ENCODE assay signal across 21 cellular contexts in genomic region chr16:24131294-24131693, GRCh38.
A peak's percentile ranks its signal among the peaks of the same experiment; 100 is the strongest.
DNase-seq lines count a peak whose midpoint lies in the region; ATAC-seq, FAIRE-seq and TF ChIP-seq lines count a peak whose summit lies in the region.
"Had no signal": no experiment of that assay in that cellular context is flagged by ENCODE, and none has a peak within 500 bp of the region (broad histone marks: within the 10 kb centered on the region; RNA-seq: fewer than 3 reads in every experiment).

No MANE protein-coding gene starts in this region.

- DNase-seq in activated T-cell treated with anti-CD3 and anti-CD28 coated beads, Interleukin-2, amount 50 U/mL, for 24 hours: no peak
- DNase-seq in activated T-cell treated with anti-CD3 and anti-CD28 coated beads for 4 hours: no peak
- no peak for DNase-seq in activated B cell treated with CpG ODN at 0.5 μM for 24 hours
- DNase-seq in K562 (ENCODE audit: extremely low read depth in 1 of 4, low spot score in 3 of 4): no peak
- DNase-seq in aorta: no peak
- DNase-seq: CD4-positive, CD25-positive, alpha-beta regulatory T cell; CD8-positive, alpha-beta memory T cell; DMS 273 treated with DMSO at 0.1 percent for 48 hours; DMS79; EL; GDM1; GM23248; H7; HCEC 1CT had no signal

- in situ Hi-C loops in K562 (cut with MboI): no loop called here

- intact Hi-C loops in activated B cell treated with CpG ODN at 0.5 μM for 24 hours (cut with micrococcal nuclease) (no loop called here), K562 (cut with micrococcal nuclease) (no loop called here), aorta (cut with DNase I) (no loop called here)

- H3K9ac ChIP-seq in K562 (ENCODE audit: insufficient read depth in 1 of 2, low read depth in 2 of 2, low read length in 2 of 2): no peak overlapping the region
- H3K9ac ChIP-seq: BLaER1, GM23248 had no signal

- no peak for TF ChIP-seq EP300 in K562 (IDR thresholded peaks at IDR 0.05; ENCODE audit: low read length)

- no peak overlapping the region for H3K4me2 ChIP-seq in K562 (ENCODE audit: insufficient read depth, low read length)
- H3K4me2 ChIP-seq: BLaER1 had no signal

- TF ChIP-seq CTCF in activated B cell treated with CpG ODN at 0.5 μM for 24 hours (IDR thresholded peaks at IDR 0.05) (no peak), K562 (IDR thresholded peaks at IDR 0.05 in 2 of 3, conservative IDR thresholded peaks at IDR 0.05 in 1 of 3; ENCODE audit: insufficient read depth in 2 of 3, low read depth in 1 of 3, low read length in 3 of 3) (no peak)

- no peaks in the 10 kb centered on the region for H3K9me3 Mint-ChIP-seq in activated T-cell treated with anti-CD3 and anti-CD28 coated beads, Interleukin-2, amount 50 U/mL, for 24 hours
- H3K9me3 Mint-ChIP-seq in activated B cell treated with CpG ODN at 0.5 μM for 24 hours: no peaks in the 10 kb centered on the region
- H3K9me3 Mint-ChIP-seq: CD4-positive, CD25-positive, alpha-beta regulatory T cell; CD8-positive, alpha-beta memory T cell had no signal

- POLR2A ChIA-PET in activated B cell treated with CpG ODN at 0.5 μM for 24 hours (lab: Charles Lee) (no interaction called here), K562 (lab: Yijun Ruan, JAX) (interaction anchor here (0.5 to 1.2 kb wide), 5 partner anchors 10 to 255 kb away, joined by 3 read pairs; no protein-coding TSS in a partner anchor)

- H3K4me3 Mint-ChIP-seq in activated T-cell treated with anti-CD3 and anti-CD28 coated beads, Interleukin-2, amount 50 U/mL, for 24 hours: no peak overlapping the region
- H3K4me3 Mint-ChIP-seq in activated B cell treated with CpG ODN at 0.5 μM for 24 hours: no peak overlapping the region
- H3K4me3 Mint-ChIP-seq: B cell; CD4-positive, CD25-positive, alpha-beta regulatory T cell; CD8-positive, alpha-beta memory T cell had no signal

- no peaks in the 10 kb centered on the region; the same call in 1 of the 2 replicates for H4K20me1 ChIP-seq in K562 (replicated peaks; ENCODE audit: control insufficient read depth, insufficient read depth, low read length)
- H4K20me1 ChIP-seq: BLaER1 had no signal

- H3K27ac ChIP-seq in K562 (ENCODE audit: extremely low read depth, low read depth, low read length) (no peak overlapping the region), aorta (ENCODE audit: low read depth in 1 of 2, low read length in 2 of 2) (no peak overlapping the region)
- H3K27ac ChIP-seq: BLaER1, C4-2B, GM23248 had no signal

- no peaks in the 10 kb centered on the region for H3K27me3 Mint-ChIP-seq in activated T-cell treated with anti-CD3 and anti-CD28 coated beads, Interleukin-2, amount 50 U/mL, for 24 hours
- no peaks in the 10 kb centered on the region for H3K27me3 Mint-ChIP-seq in activated B cell treated with CpG ODN at 0.5 μM for 24 hours
- H3K27me3 Mint-ChIP-seq: B cell; CD4-positive, CD25-positive, alpha-beta regulatory T cell; CD8-positive, alpha-beta memory T cell had no signal

- no peak for TF ChIP-seq POLR2A in K562 (conservative IDR thresholded peaks at IDR 0.05)

- H3K79me2 ChIP-seq in K562 (ENCODE audit: control insufficient read depth, insufficient read depth, low read length): peaks cover 2% of the 10 kb centered on the region; the same call in 1 of the 3 replicates

- H3K4me1 ChIP-seq in K562 (replicated peaks in 1 of 2; ENCODE audit: control insufficient read depth in 2 of 2, insufficient read depth in 2 of 2, low read length in 2 of 2) (peaks cover 11 to 12% of the 10 kb centered on the region in 2 experiments; a peak in 3 of 5 replicates), aorta (ENCODE audit: control insufficient read depth in 1 of 2, insufficient read depth in 2 of 2, low read length in 2 of 2) (no peaks in the 10 kb centered on the region)
- H3K4me1 ChIP-seq: BLaER1 had no signal

- TF ChIP-seq RAD21 in K562 (CRISPR knock-in tag; conservative IDR thresholded peaks at IDR 0.05 in 1 of 2, IDR thresholded peaks at IDR 0.05 in 1 of 2): no peak

- WGBS in K562 (ENCODE audit: insufficient coverage, low coverage, missing lambda C conversion rate): 89% methylated on average over 2 of the region's 2 CpGs
- 72 to 73% methylated on average over 2 of the region's 2 CpGs for WGBS in aorta, 2 donors

- TSS peak; percentile 7 for BruUV-seq in K562 (replicated peaks; lab: Mats Ljungman, UMichigan)

- peaks cover 18% of the 10 kb centered on the region for H3K4me1 Mint-ChIP-seq in activated T-cell treated with anti-CD3 and anti-CD28 coated beads, Interleukin-2, amount 50 U/mL, for 24 hours (ENCODE audit: low read depth)
- H3K4me1 Mint-ChIP-seq in activated B cell treated with CpG ODN at 0.5 μM for 24 hours: no peaks in the 10 kb centered on the region
- H3K4me1 Mint-ChIP-seq: B cell had no signal

- peaks cover 2% of the 10 kb centered on the region for H3K9me1 ChIP-seq in K562 (ENCODE audit: control insufficient read depth, insufficient read depth, low read length)

- no peak overlapping the region for H2AFZ ChIP-seq in K562 (ENCODE audit: low read depth, low read length)
- H2AFZ ChIP-seq: GM23248 had no signal

- no peak overlapping the region for H3K4me3 ChIP-seq in K562
- no peak overlapping the region for H3K4me3 ChIP-seq in aorta (ENCODE audit: low read length in 2 of 2)
- H3K4me3 ChIP-seq: BLaER1, GM12878, GM23248 had no signal

- peaks cover 58% of the 10 kb centered on the region for H3K36me3 Mint-ChIP-seq in activated T-cell treated with anti-CD3 and anti-CD28 coated beads, Interleukin-2, amount 50 U/mL, for 24 hours (ENCODE audit: low read depth)
- H3K36me3 Mint-ChIP-seq in activated B cell treated with CpG ODN at 0.5 μM for 24 hours (ENCODE audit: low read depth): peaks cover 86% of the 10 kb centered on the region

- ATAC-seq in activated B cell treated with CpG ODN at 0.5 μM for 24 hours (ENCODE audit: low read depth) (no peak), K562 (no peak), aorta (ENCODE audit: low FRiP score) (no peak), HG02623 (IDR thresholded peaks at IDR 0.05; ENCODE audit: unreplicated experiment) (no peak)
- ATAC-seq: GM12878 had no signal

- H3K27me3 ChIP-seq in K562 (ENCODE audit: control insufficient read depth in 2 of 2, insufficient read depth in 2 of 2, low read length in 2 of 2) (no peaks in the 10 kb centered on the region), aorta (ENCODE audit: control insufficient read depth in 1 of 2, insufficient read depth in 2 of 2, low read length in 1 of 2) (no peaks in the 10 kb centered on the region)
- H3K27me3 ChIP-seq: BLaER1 had no signal

- peak; percentile 11 for FAIRE-seq in K562 (lab: Jason Lieb, UNC)
- FAIRE-seq: D721Med, GM12878, GM19239 had no signal

- no peaks in the 10 kb centered on the region for H3K9me3 ChIP-seq in K562 (replicated peaks; ENCODE audit: control insufficient read depth, insufficient read depth, low read depth, low read length)
- H3K9me3 ChIP-seq in aorta (ENCODE audit: control insufficient read depth, low read length): no peaks in the 10 kb centered on the region
- H3K9me3 ChIP-seq: BLaER1 had no signal

- peaks cover 64% of the 10 kb centered on the region for H3K36me3 ChIP-seq in K562 (ENCODE audit: control insufficient read depth, insufficient read depth, low read length)
- H3K36me3 ChIP-seq in aorta (ENCODE audit: control insufficient read depth in 1 of 2, insufficient read depth in 2 of 2, low read length in 1 of 2): no peaks in the 10 kb centered on the region
- H3K36me3 ChIP-seq: BLaER1 had no signal

- CTCF ChIA-PET in activated B cell treated with CpG ODN at 0.5 μM for 24 hours (lab: Charles Lee): interaction anchor here (0.8 to 1.1 kb wide), 2 partner anchors 60 to 62 kb away, joined by 3 read pairs; no protein-coding TSS in a partner anchor
- CTCF ChIA-PET in K562 (lab: Yijun Ruan, JAX; ENCODE audit: low intra/inter-chr PET ratio): no interaction called here

- peak overlapping the region; percentile 7 for H3K27ac Mint-ChIP-seq in activated T-cell treated with anti-CD3 and anti-CD28 coated beads, Interleukin-2, amount 50 U/mL, for 24 hours
- H3K27ac Mint-ChIP-seq in activated B cell treated with CpG ODN at 0.5 μM for 24 hours: peak overlapping the region; percentile 12

TF ChIP-seq in K562, 482 proteins besides CTCF, POLR2A, EP300 and RAD21:
- TF ChIP-seq HDAC2 (IDR thresholded peaks at IDR 0.05) (no peak), KLF16 (IDR thresholded peaks at IDR 0.05) (no peak), KDM4B (IDR thresholded peaks at IDR 0.05; ENCODE audit: borderline replicate concordance in 2 of 2, low read depth in 1 of 2) (no peak), RAD51 (IDR thresholded peaks at IDR 0.05; ENCODE audit: borderline replicate concordance, low read depth) (no peak)
- TF ChIP-seq, protein P1, sequence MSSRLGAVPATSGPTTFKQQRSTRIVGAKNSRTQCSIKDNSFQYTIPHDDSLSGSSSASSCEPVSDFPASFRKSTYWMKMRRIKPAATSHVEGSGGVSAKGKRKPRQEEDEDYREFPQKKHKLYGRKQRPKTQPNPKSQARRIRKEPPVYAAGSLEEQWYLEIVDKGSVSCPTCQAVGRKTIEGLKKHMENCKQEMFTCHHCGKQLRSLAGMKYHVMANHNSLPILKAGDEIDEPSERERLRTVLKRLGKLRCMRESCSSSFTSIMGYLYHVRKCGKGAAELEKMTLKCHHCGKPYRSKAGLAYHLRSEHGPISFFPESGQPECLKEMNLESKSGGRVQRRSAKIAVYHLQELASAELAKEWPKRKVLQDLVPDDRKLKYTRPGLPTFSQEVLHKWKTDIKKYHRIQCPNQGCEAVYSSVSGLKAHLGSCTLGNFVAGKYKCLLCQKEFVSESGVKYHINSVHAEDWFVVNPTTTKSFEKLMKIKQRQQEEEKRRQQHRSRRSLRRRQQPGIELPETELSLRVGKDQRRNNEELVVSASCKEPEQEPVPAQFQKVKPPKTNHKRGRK (tag; IDR thresholded peaks at IDR 0.05): no peak
